ENCODE assay signal across 1 cellular context in the genomic region with DNA sequence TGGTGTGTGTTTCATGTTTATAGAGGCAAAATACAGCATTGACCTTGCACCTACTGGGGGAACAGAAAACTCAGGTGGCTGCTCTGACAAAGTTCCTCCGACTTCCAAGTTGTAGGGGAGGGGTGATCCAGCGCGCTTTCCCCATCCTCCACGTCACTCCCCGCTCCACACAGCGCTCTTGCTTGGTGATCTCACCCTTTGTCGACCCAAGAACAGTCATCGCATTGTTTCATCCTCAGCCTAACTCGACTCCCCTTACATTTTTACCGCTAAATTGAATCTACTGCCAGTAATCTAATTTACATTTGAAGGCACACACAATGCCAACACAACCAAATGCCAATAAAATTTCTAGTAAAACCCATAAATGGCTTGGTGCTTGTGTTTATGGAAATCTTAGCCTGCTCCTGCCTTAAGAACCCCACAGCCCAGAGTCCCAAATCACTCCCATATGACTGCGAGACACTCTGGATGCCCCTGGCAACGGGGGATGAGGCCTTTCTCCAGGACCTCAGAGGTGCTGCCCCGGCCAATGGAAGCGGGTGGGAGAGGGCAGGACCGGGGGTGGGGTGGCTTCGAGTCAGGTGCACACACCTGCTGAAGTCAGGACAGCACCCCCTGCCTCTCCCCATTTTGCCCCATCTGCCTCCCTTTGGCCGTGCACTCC.
TF ChIP-seq lines count a peak whose summit lies in the region.

No MANE protein-coding gene starts in this region.

TF ChIP-seq in HepG2, 621 proteins besides CTCF, POLR2A, EP300 and RAD21 (continued from another document):
- TF ChIP-seq, protein P1, sequence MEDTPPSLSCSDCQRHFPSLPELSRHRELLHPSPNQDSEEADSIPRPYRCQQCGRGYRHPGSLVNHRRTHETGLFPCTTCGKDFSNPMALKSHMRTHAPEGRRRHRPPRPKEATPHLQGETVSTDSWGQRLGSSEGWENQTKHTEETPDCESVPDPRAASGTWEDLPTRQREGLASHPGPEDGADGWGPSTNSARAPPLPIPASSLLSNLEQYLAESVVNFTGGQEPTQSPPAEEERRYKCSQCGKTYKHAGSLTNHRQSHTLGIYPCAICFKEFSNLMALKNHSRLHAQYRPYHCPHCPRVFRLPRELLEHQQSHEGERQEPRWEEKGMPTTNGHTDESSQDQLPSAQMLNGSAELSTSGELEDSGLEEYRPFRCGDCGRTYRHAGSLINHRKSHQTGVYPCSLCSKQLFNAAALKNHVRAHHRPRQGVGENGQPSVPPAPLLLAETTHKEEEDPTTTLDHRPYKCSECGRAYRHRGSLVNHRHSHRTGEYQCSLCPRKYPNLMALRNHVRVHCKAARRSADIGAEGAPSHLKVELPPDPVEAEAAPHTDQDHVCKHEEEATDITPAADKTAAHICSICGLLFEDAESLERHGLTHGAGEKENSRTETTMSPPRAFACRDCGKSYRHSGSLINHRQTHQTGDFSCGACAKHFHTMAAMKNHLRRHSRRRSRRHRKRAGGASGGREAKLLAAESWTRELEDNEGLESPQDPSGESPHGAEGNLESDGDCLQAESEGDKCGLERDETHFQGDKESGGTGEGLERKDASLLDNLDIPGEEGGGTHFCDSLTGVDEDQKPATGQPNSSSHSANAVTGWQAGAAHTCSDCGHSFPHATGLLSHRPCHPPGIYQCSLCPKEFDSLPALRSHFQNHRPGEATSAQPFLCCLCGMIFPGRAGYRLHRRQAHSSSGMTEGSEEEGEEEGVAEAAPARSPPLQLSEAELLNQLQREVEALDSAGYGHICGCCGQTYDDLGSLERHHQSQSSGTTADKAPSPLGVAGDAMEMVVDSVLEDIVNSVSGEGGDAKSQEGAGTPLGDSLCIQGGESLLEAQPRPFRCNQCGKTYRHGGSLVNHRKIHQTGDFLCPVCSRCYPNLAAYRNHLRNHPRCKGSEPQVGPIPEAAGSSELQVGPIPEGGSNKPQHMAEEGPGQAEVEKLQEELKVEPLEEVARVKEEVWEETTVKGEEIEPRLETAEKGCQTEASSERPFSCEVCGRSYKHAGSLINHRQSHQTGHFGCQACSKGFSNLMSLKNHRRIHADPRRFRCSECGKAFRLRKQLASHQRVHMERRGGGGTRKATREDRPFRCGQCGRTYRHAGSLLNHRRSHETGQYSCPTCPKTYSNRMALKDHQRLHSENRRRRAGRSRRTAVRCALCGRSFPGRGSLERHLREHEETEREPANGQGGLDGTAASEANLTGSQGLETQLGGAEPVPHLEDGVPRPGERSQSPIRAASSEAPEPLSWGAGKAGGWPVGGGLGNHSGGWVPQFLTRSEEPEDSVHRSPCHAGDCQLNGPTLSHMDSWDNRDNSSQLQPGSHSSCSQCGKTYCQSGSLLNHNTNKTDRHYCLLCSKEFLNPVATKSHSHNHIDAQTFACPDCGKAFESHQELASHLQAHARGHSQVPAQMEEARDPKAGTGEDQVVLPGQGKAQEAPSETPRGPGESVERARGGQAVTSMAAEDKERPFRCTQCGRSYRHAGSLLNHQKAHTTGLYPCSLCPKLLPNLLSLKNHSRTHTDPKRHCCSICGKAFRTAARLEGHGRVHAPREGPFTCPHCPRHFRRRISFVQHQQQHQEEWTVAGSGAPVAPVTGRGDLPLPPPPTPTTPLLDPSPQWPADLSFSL (CRISPR knock-in tag; IDR thresholded peaks at IDR 0.05), result no peak
- TF ChIP-seq REXO4 (CRISPR knock-in tag; IDR thresholded peaks at IDR 0.05; ENCODE audit: borderline replicate concordance), result no peak
